9 cellular contexts compared by ENCODE assay signal in genomic region chr5:141514330-141515111, GRCh38. TPM values are rescaled to one million over a fixed set of nuclear protein-coding genes. Genes with fewer than 3 reads are reported as not detected.
A peak's percentile ranks its signal among the peaks of the same experiment; 100 is the strongest.
DNase-seq lines count a peak whose midpoint lies in the region; ATAC-seq and TF ChIP-seq lines count a peak whose summit lies in the region.
"Had no signal": no experiment of that assay in that cellular context is flagged by ENCODE, and none has a peak within 500 bp of the region (broad histone marks: within the 10 kb centered on the region; RNA-seq: fewer than 3 reads in every experiment).

No MANE protein-coding gene starts in this region.

- no peaks in the 10 kb centered on the region for H3K9me3 ChIP-seq in testis

- peak overlapping the region; percentile 76 for H3K27ac Mint-ChIP-seq in activated naive CD8-positive, alpha-beta T cell treated with anti-CD3 and anti-CD28 coated beads for 36 hours
- peak overlapping the region; percentile 63 to 87 (median 79) for H3K27ac Mint-ChIP-seq in immature natural killer cell

- DNase-seq in NCI-H524 (lab: John Stamatoyannopoulos, UW) (peak; percentile 58 to 71), NCI-H524 treated with DMSO at 0.1 percent for 48 hours (lab: John Stamatoyannopoulos, UW) (no peak), immature natural killer cell (peak; percentile 25 to 38 (median 28)), testis (no peak), NCI-H82 (lab: John Stamatoyannopoulos, UW) (no peak)
- DNase-seq in activated naive CD8-positive, alpha-beta T cell treated with anti-CD3 and anti-CD28 coated beads for 36 hours, result no peak

- no peaks in the 10 kb centered on the region for H3K27me3 ChIP-seq in testis

- no peaks in the 10 kb centered on the region for H3K36me3 ChIP-seq in testis (ENCODE audit: low read depth, missing control alignments)

- peak overlapping the region; percentile 67 to 88 for H3K27ac ChIP-seq in testis

- intact Hi-C loops in testis (cut with DNase I; ENCODE audit: low total_unique reads), result loop anchor here (5.0 kb wide), 1 partner anchor 37 kb away; the partner anchor contains the start of gene PCDHGC3

- no peaks in the 10 kb centered on the region for H3K9me3 Mint-ChIP-seq in activated naive CD8-positive, alpha-beta T cell treated with anti-CD3 and anti-CD28 coated beads for 36 hours
- H3K9me3 Mint-ChIP-seq in immature natural killer cell, result no peaks in the 10 kb centered on the region

- H3K36me3 Mint-ChIP-seq in activated naive CD8-positive, alpha-beta T cell treated with anti-CD3 and anti-CD28 coated beads for 36 hours, result peaks cover 33% of the 10 kb centered on the region
- peaks cover 13 to 52% (median 17%) of the 10 kb centered on the region in 3 donors for H3K36me3 Mint-ChIP-seq in immature natural killer cell

- ATAC-seq in HG03196 (IDR thresholded peaks at IDR 0.05; ENCODE audit: unreplicated experiment) (peak; percentile 13), GM18873 (IDR thresholded peaks at IDR 0.05; ENCODE audit: low FRiP score, unreplicated experiment) (no peak)

- no peak overlapping the region for H3K4me3 ChIP-seq in testis

- no peak overlapping the region for H3K4me3 Mint-ChIP-seq in activated naive CD8-positive, alpha-beta T cell treated with anti-CD3 and anti-CD28 coated beads for 36 hours
- peak overlapping the region; percentile 26 to 95 (median 58) for H3K4me3 Mint-ChIP-seq in immature natural killer cell

- WGBS in testis, 2 donors, result 44 to 56% methylated on average over 4 to 6 of the region's 6 CpGs

- TF ChIP-seq POLR2A in testis (IDR thresholded peaks at IDR 0.05), result no peak

- peaks cover 31% of the 10 kb centered on the region for H3K4me1 Mint-ChIP-seq in activated naive CD8-positive, alpha-beta T cell treated with anti-CD3 and anti-CD28 coated beads for 36 hours
- H3K4me1 Mint-ChIP-seq in immature natural killer cell, result peaks cover 50 to 61% of the 10 kb centered on the region in 2 donors

- H3K27me3 Mint-ChIP-seq in activated naive CD8-positive, alpha-beta T cell treated with anti-CD3 and anti-CD28 coated beads for 36 hours, result no peaks in the 10 kb centered on the region
- peaks cover 9 to 28% (median 11%) of the 10 kb centered on the region in 3 donors for H3K27me3 Mint-ChIP-seq in immature natural killer cell (ENCODE audit: low read depth in 3 of 3)

- TF ChIP-seq CTCF in testis (IDR thresholded peaks at IDR 0.05), result no peak

- peaks cover 9% of the 10 kb centered on the region for H3K4me1 ChIP-seq in testis

RNA-seq across cellular contexts. Expression of gene PCDHGC5, which starts 25.6 kb away (rescaled TPM):
- not detected for total RNA-seq in activated naive CD8-positive, alpha-beta T cell treated with anti-CD3 and anti-CD28 coated beads for 36 hours
- not detected for polyA plus RNA-seq in immature natural killer cell
- 1 to 10 TPM; 4.9 to 5.4 TPM for total RNA-seq in testis
- polyA plus RNA-seq in testis (ENCODE audit: insufficient read depth, low read depth, low replicate concordance), result 0.50 TPM
- total RNA-seq: activated CD8-positive, alpha-beta memory T cell treated with anti-CD3 and anti-CD28 coated beads for 36 hours had no signal

RNA-seq across cellular contexts. Expression of gene PCDHGC4, which starts 29.7 kb away (rescaled TPM):
- total RNA-seq in activated naive CD8-positive, alpha-beta T cell treated with anti-CD3 and anti-CD28 coated beads for 36 hours, result not detected
- polyA plus RNA-seq in immature natural killer cell (not detected), testis (ENCODE audit: insufficient read depth, low read depth, low replicate concordance) (0.57 TPM)
- total RNA-seq in testis, result 1 to 10 TPM; 6.1 TPM
- total RNA-seq: activated CD8-positive, alpha-beta memory T cell treated with anti-CD3 and anti-CD28 coated beads for 36 hours had no signal

RNA-seq across cellular contexts. Expression of gene PCDHGC3, which starts 38.8 kb away (rescaled TPM):
- under 1 TPM in 1 of 2 experiments, not detected in 1; 0.33 TPM for total RNA-seq in activated naive CD8-positive, alpha-beta T cell treated with anti-CD3 and anti-CD28 coated beads for 36 hours
- polyA plus RNA-seq in immature natural killer cell (1 to 10 TPM in 1 of 3 donors, under 1 TPM in 2; 0.63 to 1.3 (median 0.77) TPM), testis (ENCODE audit: insufficient read depth, low read depth, low replicate concordance) (61.1 TPM)
- total RNA-seq in testis, result 10 to 100 TPM; 14.5 to 29.4 TPM

Comparison
In these comparisons a context has a peak if more than half of its experiments do, and no peak if none do; other contexts are left out.
1. DNase-seq: peak in NCI-H524 (2 of 2) and immature natural killer cell (3 of 3); none in NCI-H524 treated with DMSO at 0.1 percent for 48 hours (single experiment), activated naive CD8-positive, alpha-beta T cell treated with anti-CD3 and anti-CD28 coated beads for 36 hours (single experiment), testis (single experiment) and NCI-H82 (single experiment).
2. RNA of gene PCDHGC5, which starts 25.6 kb away (total RNA-seq): 4.9 to 5.4 TPM in testis; not detected in activated naive CD8-positive, alpha-beta T cell treated with anti-CD3 and anti-CD28 coated beads for 36 hours; every median in the first group is over 4 times any median in the second.
3. RNA of gene PCDHGC4, which starts 29.7 kb away (total RNA-seq): 6.1 TPM in testis; not detected in activated naive CD8-positive, alpha-beta T cell treated with anti-CD3 and anti-CD28 coated beads for 36 hours; every median in the first group is over 4 times any median in the second.
4. RNA of gene PCDHGC3, which starts 38.8 kb away (total RNA-seq): 14.5 to 29.4 TPM in testis; 0.33 TPM in activated naive CD8-positive, alpha-beta T cell treated with anti-CD3 and anti-CD28 coated beads for 36 hours; every median in the first group is over 10 times any median in the second.